1 cellular context compared by ENCODE assay signal in genomic region chr21:29231781-29232548, GRCh38.
TF ChIP-seq lines count a peak whose summit lies in the region.

No MANE protein-coding gene starts in this region.

TF ChIP-seq in GM23338, 12 proteins besides CTCF, POLR2A, EP300 and RAD21 (continued from another document):
- TF ChIP-seq NANOG (IDR thresholded peaks at IDR 0.05; ENCODE audit: borderline replicate concordance) (no peak), JUNB (IDR thresholded peaks at IDR 0.05; ENCODE audit: unreplicated experiment) (no peak), ZNF114 (CRISPR knock-in tag; IDR thresholded peaks at IDR 0.05) (no peak), POLR2AphosphoS5 (IDR thresholded peaks at IDR 0.05; ENCODE audit: low read depth) (no peak), ETS1 (IDR thresholded peaks at IDR 0.05) (no peak), EZH2 (IDR thresholded peaks at IDR 0.05; ENCODE audit: low read depth, unreplicated experiment) (no peak), STAT1 (IDR thresholded peaks at IDR 0.05; ENCODE audit: unreplicated experiment) (no peak)
